ENCODE assay signal across 16 cellular contexts in genomic region chr2:205352120-205352519, GRCh38.
DNase-seq lines count a peak whose midpoint lies in the region; ATAC-seq and TF ChIP-seq lines count a peak whose summit lies in the region.
"Had no signal": no experiment of that assay in that cellular context is flagged by ENCODE, and none has a peak within 500 bp of the region (broad histone marks: within the 10 kb centered on the region; RNA-seq: fewer than 3 reads in every experiment).

No MANE protein-coding gene starts in this region.

- H3K4me1 ChIP-seq in smooth muscle cell (ENCODE audit: low read depth) = no peaks in the 10 kb centered on the region

- H4K20me1 ChIP-seq in smooth muscle cell (ENCODE audit: low read depth) = no peaks in the 10 kb centered on the region

- DNase-seq in GM03348 (ENCODE audit: low spot score) = peak; percentile 11
- peak; percentile 9 for DNase-seq in fibroblast of gingiva (ENCODE audit: low read depth)
- DNase-seq in smooth muscle cell (lab: John Stamatoyannopoulos, UW; ENCODE audit: unreplicated experiment) = no peak
- no peak for DNase-seq in amygdala (lab: John Stamatoyannopoulos, UW)
- DNase-seq in pons (ENCODE audit: low spot score) = no peak
- no peak for DNase-seq in NOMO-1 treated with DMSO at 0.1 percent for 48 hours (lab: John Stamatoyannopoulos, UW; ENCODE audit: unreplicated experiment)
- DNase-seq: C1 segment of cervical spinal cord; Calu3; CD4-positive, alpha-beta T cell; DMS 273 treated with DMSO at 0.1 percent for 48 hours; DMS79; H7; KBM-7 had no signal

- ATAC-seq in SK-N-SH treated with all-trans-retinoic acid at 6 μM for 48 hours (peak; percentile 56), GM18519 (IDR thresholded peaks at IDR 0.05; ENCODE audit: low FRiP score, unreplicated experiment) (no peak)
- ATAC-seq: GM23338 had no signal

- H3K27me3 ChIP-seq in smooth muscle cell (ENCODE audit: low read depth) = no peaks in the 10 kb centered on the region

- no peaks in the 10 kb centered on the region for H3K36me3 ChIP-seq in smooth muscle cell (ENCODE audit: low read depth)

- peak overlapping the region; percentile 11 for H3K4me2 ChIP-seq in smooth muscle cell
- H3K4me2 ChIP-seq: GM23338 had no signal

- peak overlapping the region; percentile 76 for H3K27ac ChIP-seq in smooth muscle cell (ENCODE audit: low read depth)

- no peak overlapping the region for H2AFZ ChIP-seq in smooth muscle cell (ENCODE audit: low read depth)
- H2AFZ ChIP-seq: GM23338 had no signal

- no peaks in the 10 kb centered on the region for H3K79me2 ChIP-seq in smooth muscle cell (ENCODE audit: low read depth)

- 39% methylated on average over 4 of the region's 4 CpGs for WGBS in smooth muscle cell (ENCODE audit: low lambda C conversion rate)

- no peak for TF ChIP-seq CTCF in smooth muscle cell (IDR thresholded peaks at IDR 0.05; ENCODE audit: borderline replicate concordance, insufficient read depth, poor library complexity, severe bottlenecking)

- H3K9me3 ChIP-seq in smooth muscle cell (replicated peaks; ENCODE audit: low read depth) = no peaks in the 10 kb centered on the region

- H3K4me3 ChIP-seq in smooth muscle cell = no peak overlapping the region
- H3K4me3 ChIP-seq: GM23338 had no signal

- no peaks in the 10 kb centered on the region for H3F3A ChIP-seq in smooth muscle cell (ENCODE audit: low read depth)

- no peak overlapping the region for H3K9ac ChIP-seq in smooth muscle cell (ENCODE audit: low read depth)

TF ChIP-seq in SK-N-SH treated with all-trans-retinoic acid at 6 μM for 48 hours, 23 proteins besides CTCF, POLR2A, EP300 and RAD21:
- TF ChIP-seq BACH2 (CRISPR knock-in tag; IDR thresholded peaks at IDR 0.05; ENCODE audit: borderline replicate concordance) (no peak), SNAI2 (CRISPR knock-in tag; IDR thresholded peaks at IDR 0.05) (no peak), ZNF565 (CRISPR knock-in tag; conservative IDR thresholded peaks at IDR 0.05; ENCODE audit: low read depth) (no peak), ZFP30 (CRISPR knock-in tag; IDR thresholded peaks at IDR 0.05) (no peak)

Comparison
In these comparisons a context has a peak if more than half of its experiments do, and no peak if none do; other contexts are left out.
1. DNase-seq: peak in GM03348 (single experiment) and fibroblast of gingiva (single experiment); none in smooth muscle cell (single experiment), amygdala (0 of 56), pons (single experiment) and NOMO-1 treated with DMSO at 0.1 percent for 48 hours (single experiment).